ENCODE assay signal across 8 cellular contexts in the genomic region with DNA sequence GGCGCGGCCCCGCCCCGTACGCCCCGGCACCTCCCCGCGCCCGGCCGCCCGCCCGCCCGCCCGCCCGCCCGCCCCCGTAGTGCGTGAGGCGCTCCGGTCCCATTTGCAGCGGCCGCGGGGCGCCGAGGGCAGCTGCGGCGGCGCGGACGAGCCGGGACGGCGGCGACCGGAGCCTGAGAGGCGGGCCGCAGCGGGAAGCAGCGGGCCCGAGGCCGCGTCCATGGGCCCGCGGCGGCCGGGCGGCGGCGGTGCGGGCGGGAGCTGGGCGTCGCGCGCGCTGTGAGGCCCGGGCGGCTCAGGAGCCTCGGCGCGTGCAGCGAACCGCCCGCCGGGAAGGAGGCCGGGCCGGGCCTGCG. TPM values are rescaled to one million over a fixed set of nuclear protein-coding genes. Genes with fewer than 3 reads are reported as not detected.
DNase-seq lines count a peak whose midpoint lies in the region; ATAC-seq, FAIRE-seq and TF ChIP-seq lines count a peak whose summit lies in the region.

A gene with protein sequence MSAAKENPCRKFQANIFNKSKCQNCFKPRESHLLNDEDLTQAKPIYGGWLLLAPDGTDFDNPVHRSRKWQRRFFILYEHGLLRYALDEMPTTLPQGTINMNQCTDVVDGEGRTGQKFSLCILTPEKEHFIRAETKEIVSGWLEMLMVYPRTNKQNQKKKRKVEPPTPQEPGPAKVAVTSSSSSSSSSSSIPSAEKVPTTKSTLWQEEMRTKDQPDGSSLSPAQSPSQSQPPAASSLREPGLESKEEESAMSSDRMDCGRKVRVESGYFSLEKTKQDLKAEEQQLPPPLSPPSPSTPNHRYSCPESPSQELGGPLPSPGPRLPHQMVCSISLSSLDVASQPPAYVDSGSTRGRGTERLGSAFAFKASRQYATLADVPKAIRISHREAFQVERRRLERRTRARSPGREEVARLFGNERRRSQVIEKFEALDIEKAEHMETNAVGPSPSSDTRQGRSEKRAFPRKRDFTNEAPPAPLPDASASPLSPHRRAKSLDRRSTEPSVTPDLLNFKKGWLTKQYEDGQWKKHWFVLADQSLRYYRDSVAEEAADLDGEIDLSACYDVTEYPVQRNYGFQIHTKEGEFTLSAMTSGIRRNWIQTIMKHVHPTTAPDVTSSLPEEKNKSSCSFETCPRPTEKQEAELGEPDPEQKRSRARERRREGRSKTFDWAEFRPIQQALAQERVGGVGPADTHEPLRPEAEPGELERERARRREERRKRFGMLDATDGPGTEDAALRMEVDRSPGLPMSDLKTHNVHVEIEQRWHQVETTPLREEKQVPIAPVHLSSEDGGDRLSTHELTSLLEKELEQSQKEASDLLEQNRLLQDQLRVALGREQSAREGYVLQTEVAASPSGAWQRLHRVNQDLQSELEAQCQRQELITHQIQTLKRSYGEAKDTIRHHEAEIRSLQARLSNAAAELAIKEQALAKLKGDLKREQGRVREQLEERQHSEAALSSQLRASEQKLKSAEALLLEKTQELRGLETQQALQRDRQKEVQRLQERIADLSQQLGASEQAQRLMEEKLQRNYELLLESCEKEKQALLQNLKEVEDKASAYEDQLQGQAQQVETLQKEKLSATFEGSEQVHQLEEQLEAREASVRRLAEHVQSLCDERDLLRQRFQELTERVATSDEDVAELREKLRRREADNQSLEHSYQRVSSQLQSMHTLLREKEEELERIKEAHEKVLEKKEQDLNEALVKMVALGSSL (N-terminal part only) (plus strand): TSS at position 77 of the 356 bp plus-strand sequence. CDS start 392 bp downstream, outside the sequence.

- H3K27ac ChIP-seq in brain microvascular endothelial cell, result peak within 1 kb of the TSS; percentile 83
- peak within 1 kb of the TSS; percentile 58 to 91 for H3K27ac ChIP-seq in liver (ENCODE audit: low read depth in 1 of 2, low read length in 2 of 2)
- peak within 1 kb of the TSS; percentile 88 to 90 for H3K27ac ChIP-seq in thoracic aorta

- H3K36me3 ChIP-seq in BE2C, result no peaks in the 10 kb centered on the region
- no peaks in the 10 kb centered on the region for H3K36me3 ChIP-seq in brain microvascular endothelial cell (replicated peaks)
- H3K36me3 ChIP-seq in liver (ENCODE audit: control insufficient read depth in 4 of 4, insufficient read depth in 3 of 4, low read depth in 1 of 4, low read length in 3 of 4), result no peaks in the 10 kb centered on the region
- H3K36me3 ChIP-seq in thoracic aorta, result no peaks in the 10 kb centered on the region

- H3K4me3 ChIP-seq in BE2C (ENCODE audit: low read depth, low read length), result peak within 1 kb of the TSS; percentile 86
- peak within 1 kb of the TSS; percentile 87 for H3K4me3 ChIP-seq in brain microvascular endothelial cell (ENCODE audit: low read depth, low read length)
- peak within 1 kb of the TSS; percentile 62 to 81 (median 78) for H3K4me3 ChIP-seq in liver (ENCODE audit: low read depth in 1 of 3, low read length in 3 of 3)
- H3K4me3 ChIP-seq in thoracic aorta, result peak within 1 kb of the TSS; percentile 74

- under 1% methylated on average over 68 of the region's 68 CpGs for WGBS in liver

- H3K4me1 ChIP-seq in BE2C (peaks cover 9% of the 10 kb centered on the region), liver (ENCODE audit: control insufficient read depth in 4 of 4, insufficient read depth in 4 of 4, low read length in 3 of 4) (peaks cover 12 to 41% (median 36%) of the 10 kb centered on the region in 4 donors), thoracic aorta (ENCODE audit: control insufficient read depth in 1 of 2, low read depth in 2 of 2) (peaks cover 36 to 52% of the 10 kb centered on the region in 2 donors)

- H3K9ac ChIP-seq in liver (ENCODE audit: low read depth in 1 of 2, low read length in 2 of 2), result peak within 1 kb of the TSS; percentile 48 to 95

- H3K9me3 ChIP-seq in BE2C, result no peaks in the 10 kb centered on the region
- no peaks in the 10 kb centered on the region for H3K9me3 ChIP-seq in liver (ENCODE audit: control insufficient read depth in 4 of 4, low read length in 3 of 4)
- H3K9me3 ChIP-seq in thoracic aorta, result no peaks in the 10 kb centered on the region

- H3K27me3 ChIP-seq in BE2C (no peaks in the 10 kb centered on the region), brain microvascular endothelial cell (replicated peaks) (no peaks in the 10 kb centered on the region), liver (ENCODE audit: control insufficient read depth in 4 of 4, insufficient read depth in 4 of 4, low read length in 3 of 4) (no peaks in the 10 kb centered on the region), thoracic aorta (replicated peaks; ENCODE audit: insufficient read depth) (no peaks in the 10 kb centered on the region)

- in situ Hi-C loops in brain microvascular endothelial cell (cut with HindIII; ENCODE audit: low pct_ligation_motif_present, low sequenced_read_pairs), result no loop called here

- no peak for TF ChIP-seq CTCF in BE2C (IDR thresholded peaks at IDR 0.05; ENCODE audit: low read depth, low read length)
- TF ChIP-seq CTCF in brain microvascular endothelial cell (IDR thresholded peaks at IDR 0.05; ENCODE audit: low read depth, low read length, missing control alignments), result no peak
- TF ChIP-seq CTCF in liver (IDR thresholded peaks at IDR 0.05; ENCODE audit: low read depth, low read length, missing input control), result no peak
- TF ChIP-seq CTCF in thoracic aorta (IDR thresholded peaks at IDR 0.05), result no peak

- TF ChIP-seq RAD21 in liver (IDR thresholded peaks at IDR 0.05), result no peak

- no peak for FAIRE-seq in HTR-8/SVneo (lab: Jason Lieb, UNC)

- no peak for DNase-seq in BE2C
- DNase-seq in brain microvascular endothelial cell, result no peak
- no peak for DNase-seq in thoracic aorta (ENCODE audit: low spot score)
- DNase-seq in HTR-8/SVneo (ENCODE audit: insufficient read length, low spot score), result no peak
- no peak for DNase-seq in stimulated activated CD4-positive, alpha-beta T cell treated with anti-CD3 and anti-CD28 coated beads, Interleukin-4, amount 100 ng/mL, for 24 hours
- DNase-seq in stimulated activated CD4-positive, alpha-beta T cell treated with anti-CD3 and anti-CD28 coated beads, Interleukin-4, amount 100 ng/mL, for 4 hours, result no peak

- ATAC-seq in HG03108 (IDR thresholded peaks at IDR 0.05; ENCODE audit: unreplicated experiment) (peak; percentile 1), thoracic aorta (ENCODE audit: insufficient number of reproducible peaks, low FRiP score, low read depth) (no peak)

TF ChIP-seq in liver, 16 proteins besides CTCF, POLR2A, EP300 and RAD21:
- TF ChIP-seq, protein P1, sequence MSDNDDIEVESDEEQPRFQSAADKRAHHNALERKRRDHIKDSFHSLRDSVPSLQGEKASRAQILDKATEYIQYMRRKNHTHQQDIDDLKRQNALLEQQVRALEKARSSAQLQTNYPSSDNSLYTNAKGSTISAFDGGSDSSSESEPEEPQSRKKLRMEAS (IDR thresholded peaks at IDR 0.05), result no peak
- TF ChIP-seq, protein P2, sequence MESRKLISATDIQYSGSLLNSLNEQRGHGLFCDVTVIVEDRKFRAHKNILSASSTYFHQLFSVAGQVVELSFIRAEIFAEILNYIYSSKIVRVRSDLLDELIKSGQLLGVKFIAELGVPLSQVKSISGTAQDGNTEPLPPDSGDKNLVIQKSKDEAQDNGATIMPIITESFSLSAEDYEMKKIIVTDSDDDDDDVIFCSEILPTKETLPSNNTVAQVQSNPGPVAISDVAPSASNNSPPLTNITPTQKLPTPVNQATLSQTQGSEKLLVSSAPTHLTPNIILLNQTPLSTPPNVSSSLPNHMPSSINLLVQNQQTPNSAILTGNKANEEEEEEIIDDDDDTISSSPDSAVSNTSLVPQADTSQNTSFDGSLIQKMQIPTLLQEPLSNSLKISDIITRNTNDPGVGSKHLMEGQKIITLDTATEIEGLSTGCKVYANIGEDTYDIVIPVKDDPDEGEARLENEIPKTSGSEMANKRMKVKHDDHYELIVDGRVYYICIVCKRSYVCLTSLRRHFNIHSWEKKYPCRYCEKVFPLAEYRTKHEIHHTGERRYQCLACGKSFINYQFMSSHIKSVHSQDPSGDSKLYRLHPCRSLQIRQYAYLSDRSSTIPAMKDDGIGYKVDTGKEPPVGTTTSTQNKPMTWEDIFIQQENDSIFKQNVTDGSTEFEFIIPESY (IDR thresholded peaks at IDR 0.05), result no peak
- no peak for TF ChIP-seq NR2F2 (IDR thresholded peaks at IDR 0.05)
- no peak for TF ChIP-seq GABPA (IDR thresholded peaks at IDR 0.05 in 1 of 2, conservative IDR thresholded peaks at IDR 0.05 in 1 of 2)
- TF ChIP-seq, protein P3, sequence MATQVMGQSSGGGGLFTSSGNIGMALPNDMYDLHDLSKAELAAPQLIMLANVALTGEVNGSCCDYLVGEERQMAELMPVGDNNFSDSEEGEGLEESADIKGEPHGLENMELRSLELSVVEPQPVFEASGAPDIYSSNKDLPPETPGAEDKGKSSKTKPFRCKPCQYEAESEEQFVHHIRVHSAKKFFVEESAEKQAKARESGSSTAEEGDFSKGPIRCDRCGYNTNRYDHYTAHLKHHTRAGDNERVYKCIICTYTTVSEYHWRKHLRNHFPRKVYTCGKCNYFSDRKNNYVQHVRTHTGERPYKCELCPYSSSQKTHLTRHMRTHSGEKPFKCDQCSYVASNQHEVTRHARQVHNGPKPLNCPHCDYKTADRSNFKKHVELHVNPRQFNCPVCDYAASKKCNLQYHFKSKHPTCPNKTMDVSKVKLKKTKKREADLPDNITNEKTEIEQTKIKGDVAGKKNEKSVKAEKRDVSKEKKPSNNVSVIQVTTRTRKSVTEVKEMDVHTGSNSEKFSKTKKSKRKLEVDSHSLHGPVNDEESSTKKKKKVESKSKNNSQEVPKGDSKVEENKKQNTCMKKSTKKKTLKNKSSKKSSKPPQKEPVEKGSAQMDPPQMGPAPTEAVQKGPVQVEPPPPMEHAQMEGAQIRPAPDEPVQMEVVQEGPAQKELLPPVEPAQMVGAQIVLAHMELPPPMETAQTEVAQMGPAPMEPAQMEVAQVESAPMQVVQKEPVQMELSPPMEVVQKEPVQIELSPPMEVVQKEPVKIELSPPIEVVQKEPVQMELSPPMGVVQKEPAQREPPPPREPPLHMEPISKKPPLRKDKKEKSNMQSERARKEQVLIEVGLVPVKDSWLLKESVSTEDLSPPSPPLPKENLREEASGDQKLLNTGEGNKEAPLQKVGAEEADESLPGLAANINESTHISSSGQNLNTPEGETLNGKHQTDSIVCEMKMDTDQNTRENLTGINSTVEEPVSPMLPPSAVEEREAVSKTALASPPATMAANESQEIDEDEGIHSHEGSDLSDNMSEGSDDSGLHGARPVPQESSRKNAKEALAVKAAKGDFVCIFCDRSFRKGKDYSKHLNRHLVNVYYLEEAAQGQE (IDR thresholded peaks at IDR 0.05), result no peak
- no peak for TF ChIP-seq YY1 (IDR thresholded peaks at IDR 0.05)

RNA-seq across cellular contexts. Expression of the gene that starts here (rescaled TPM):
- 159 TPM for polyA plus RNA-seq in BE2C (2012; ENCODE audit: insufficient read depth, insufficient read length, low read depth)
- total RNA-seq in liver (10 to 100 TPM; 31.5 to 61.9 TPM), thoracic aorta (100 to 1,000 TPM; 235 to 252 TPM)
- 10 to 100 TPM; 21.2 to 37.9 TPM for polyA plus RNA-seq in liver
